Comparison of ENCODE assay signal across 13 cellular contexts in the genomic region with DNA sequence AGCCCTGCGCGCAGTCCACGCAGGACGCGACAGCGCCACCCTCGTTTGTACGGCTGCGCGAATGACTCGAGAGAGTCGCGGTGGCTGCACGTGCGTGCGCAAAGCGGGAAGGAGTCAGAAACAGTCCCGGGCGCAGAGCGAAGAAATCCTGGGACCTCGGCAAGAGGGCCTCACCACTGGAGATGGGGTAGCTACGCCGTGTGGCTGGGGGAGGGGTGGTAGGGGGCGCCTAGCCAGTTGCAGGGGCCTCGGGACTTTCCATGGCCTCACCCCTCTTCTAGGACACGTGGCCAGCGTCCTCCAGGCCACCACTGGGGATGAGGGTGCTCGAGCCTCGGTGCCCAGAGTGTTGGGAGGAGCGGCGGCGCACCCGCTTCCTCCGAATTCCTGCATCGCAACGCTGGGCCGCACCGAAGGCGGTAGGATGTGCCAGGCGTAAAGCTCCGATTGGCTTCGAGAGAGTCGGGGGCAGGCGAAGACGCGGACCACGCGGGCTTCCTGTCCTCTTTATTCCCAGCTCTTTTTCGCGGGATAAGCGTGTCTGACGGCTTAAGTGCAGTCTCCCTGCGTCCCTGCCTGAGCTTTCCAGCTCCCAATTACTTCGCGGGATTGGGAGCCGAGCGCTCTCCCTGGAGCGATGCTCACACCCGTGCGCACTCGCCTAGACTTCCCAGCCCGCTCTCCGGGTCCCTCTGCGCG. TPM values are rescaled to one million over a fixed set of nuclear protein-coding genes. Genes with fewer than 3 reads are reported as not detected.
DNase-seq lines count a peak whose midpoint lies in the region; ATAC-seq and TF ChIP-seq lines count a peak whose summit lies in the region.
"Had no signal": no experiment of that assay in that cellular context is flagged by ENCODE, and none has a peak within 500 bp of the region (broad histone marks: within the 10 kb centered on the region; RNA-seq: fewer than 3 reads in every experiment).

No MANE protein-coding gene starts in this region.

- CTCF ChIA-PET in T-cell (lab: Charles Lee): interaction anchor here (0.5 to 1.1 kb wide), 4 partner anchors 47 to 741 kb away, joined by 3 to 4 read pairs (median 4); no protein-coding TSS in a partner anchor

- peaks cover 29% of the 10 kb centered on the region for H3K4me1 ChIP-seq in smooth muscle cell (ENCODE audit: low read depth)

- peak overlapping the region; percentile 13 to 65 (median 24) for H3K4me3 Mint-ChIP-seq in T-cell
- peak overlapping the region; percentile 82 for H3K4me3 Mint-ChIP-seq in glutamatergic neuron (ENCODE audit: unreplicated experiment)

- H3K27ac Mint-ChIP-seq in T-cell (no peak overlapping the region), glutamatergic neuron (ENCODE audit: unreplicated experiment) (no peak overlapping the region)

- H4K20me1 ChIP-seq in smooth muscle cell (ENCODE audit: low read depth): no peaks in the 10 kb centered on the region

- H3K4me1 Mint-ChIP-seq in T-cell (peaks cover 40 to 43% (median 42%) of the 10 kb centered on the region in 3 donors), glutamatergic neuron (ENCODE audit: low read depth, unreplicated experiment) (peaks cover 24% of the 10 kb centered on the region)

- H3K4me3 ChIP-seq in smooth muscle cell: peak overlapping the region; percentile 17

- peak in 1 of 4 experiments; percentile 23 for ATAC-seq in T-cell (replicated peaks in 1 of 4)
- ATAC-seq: PC-3 had no signal

- peaks cover 100% of the 10 kb centered on the region for H3K27me3 ChIP-seq in smooth muscle cell (ENCODE audit: low read depth)

- H3K79me2 ChIP-seq in smooth muscle cell (ENCODE audit: low read depth): no peaks in the 10 kb centered on the region

- H3K27ac ChIP-seq in smooth muscle cell (ENCODE audit: low read depth): no peak overlapping the region
- H3K27ac ChIP-seq: heart right ventricle had no signal

- H3F3A ChIP-seq in smooth muscle cell (ENCODE audit: low read depth): peaks cover 8% of the 10 kb centered on the region

- no peak for TF ChIP-seq CTCF in glutamatergic neuron (IDR thresholded peaks at IDR 0.05; ENCODE audit: partially characterized antibody, unreplicated experiment)
- no peak for TF ChIP-seq CTCF in smooth muscle cell (IDR thresholded peaks at IDR 0.05; ENCODE audit: borderline replicate concordance, insufficient read depth, poor library complexity, severe bottlenecking)

- H3K9ac ChIP-seq in smooth muscle cell (ENCODE audit: low read depth): no peak overlapping the region

- H3K9me3 Mint-ChIP-seq in T-cell (no peaks in the 10 kb centered on the region), glutamatergic neuron (ENCODE audit: unreplicated experiment) (peaks cover 13% of the 10 kb centered on the region)

- peak overlapping the region; percentile 91 for H3K4me2 ChIP-seq in smooth muscle cell

- no peaks in the 10 kb centered on the region for H3K9me3 ChIP-seq in smooth muscle cell (replicated peaks; ENCODE audit: low read depth)
- H3K9me3 ChIP-seq: heart right ventricle had no signal

- POLR2A ChIA-PET in T-cell (lab: Charles Lee): no interaction called here

- no peak overlapping the region for H2AFZ ChIP-seq in smooth muscle cell (ENCODE audit: low read depth)

- no peaks in the 10 kb centered on the region for H3K36me3 ChIP-seq in smooth muscle cell (ENCODE audit: low read depth)
- H3K36me3 ChIP-seq: heart right ventricle had no signal

- WGBS in smooth muscle cell (ENCODE audit: low lambda C conversion rate): 2% methylated on average over 57 of the region's 65 CpGs

- H3K27me3 Mint-ChIP-seq in T-cell (peaks cover 61 to 88% of the 10 kb centered on the region in 2 donors), glutamatergic neuron (ENCODE audit: unreplicated experiment) (peaks cover 60% of the 10 kb centered on the region)

- DNase-seq in activated T-cell treated with anti-CD3 and anti-CD28 coated beads for 4 hours (peak; percentile 8), T-cell (no peak), glutamatergic neuron (peak; percentile 39), smooth muscle cell (lab: John Stamatoyannopoulos, UW; ENCODE audit: unreplicated experiment) (no peak), islet precursor cell (no peak), cerebellum (ENCODE audit: low spot score) (no peak), kidney tubule cell (ENCODE audit: low spot score) (no peak)
- no peak for DNase-seq in activated T-cell treated with anti-CD3 and anti-CD28 coated beads, Interleukin-2, amount 50 U/mL, for 1 hour
- DNase-seq: activated CD4-positive, alpha-beta T cell treated with anti-CD3 and anti-CD28 coated beads for 1 hour; heart right ventricle; PC-3; stimulated activated naive CD4-positive, alpha-beta T cell treated with Interleukin-2 at 50 U/mL for 16 hours had no signal

- H3K36me3 Mint-ChIP-seq in T-cell (no peaks in the 10 kb centered on the region), glutamatergic neuron (ENCODE audit: unreplicated experiment) (peaks cover 4% of the 10 kb centered on the region)

RNA-seq across cellular contexts. Expression of a gene that starts 38.7 kb away (rescaled TPM):
- not detected for total RNA-seq in T-cell
- total RNA-seq in glutamatergic neuron (ENCODE audit: unreplicated experiment): not detected
- not detected in 2 replicates for total RNA-seq in smooth muscle cell
- polyA plus RNA-seq in smooth muscle cell: not detected in 2 replicates
- total RNA-seq in cerebellum: not detected
- total RNA-seq: heart right ventricle, PC-3 had no signal
- polyA plus RNA-seq: BJ, heart right ventricle had no signal

Comparison
In these comparisons a context has a peak if more than half of its experiments do, and no peak if none do; other contexts are left out.
1. DNase-seq: peak in activated T-cell treated with anti-CD3 and anti-CD28 coated beads for 4 hours (single experiment) and glutamatergic neuron (single experiment); none in activated T-cell treated with anti-CD3 and anti-CD28 coated beads, Interleukin-2, amount 50 U/mL, for 1 hour (single experiment), T-cell (0 of 34), smooth muscle cell (single experiment), islet precursor cell (single experiment), cerebellum (single experiment) and kidney tubule cell (single experiment).